8 cellular contexts compared by ENCODE assay signal in genomic region chr17:28598389-28598788, GRCh38. TPM values are rescaled to one million over a fixed set of nuclear protein-coding genes. Genes with fewer than 3 reads are reported as not detected.
DNase-seq lines count a peak whose midpoint lies in the region; ATAC-seq and TF ChIP-seq lines count a peak whose summit lies in the region.

No MANE protein-coding gene starts in this region.

- H3K27me3 Mint-ChIP-seq in CD14-positive monocyte (ENCODE audit: low read depth in 3 of 3): peaks cover 0 to 3% (median 0%) of the 10 kb centered on the region in 3 donors

- in situ Hi-C loops in astrocyte of the cerebellum (cut with HindIII; ENCODE audit: low sequenced_read_pairs): no loop called here

- H3K4me3 ChIP-seq in astrocyte of the cerebellum (ENCODE audit: low read depth, low read length) (peak overlapping the region; percentile 75), mononuclear cell (ENCODE audit: low read length) (peak overlapping the region; percentile 64)

- peak overlapping the region; percentile 91 to 94 for H3K4me3 Mint-ChIP-seq in CD14-positive monocyte

- H3K27ac Mint-ChIP-seq in CD14-positive monocyte: peak overlapping the region; percentile 96 to 99 (median 97)

- H3K4me1 Mint-ChIP-seq in CD14-positive monocyte: peaks cover 26% of the 10 kb centered on the region

- intact Hi-C loops in CD14-positive monocyte (cut with micrococcal nuclease): no loop called here

- H3K27me3 ChIP-seq in mononuclear cell (ENCODE audit: insufficient read depth, low read length): no peaks in the 10 kb centered on the region

- DNase-seq in CD14-positive monocyte (ENCODE audit: low spot score) (no peak), astrocyte of the cerebellum (ENCODE audit: low read depth) (no peak), retina (no peak), epidermal melanocyte (ENCODE audit: insufficient read length, low spot score) (no peak), COLO829 (ENCODE audit: low spot score) (no peak), HK-2 (ENCODE audit: unreplicated experiment) (no peak)

- peaks cover 3 to 11% of the 10 kb centered on the region in 2 donors for H3K36me3 Mint-ChIP-seq in CD14-positive monocyte

- H3K9me3 Mint-ChIP-seq in CD14-positive monocyte: peaks cover 0 to 2% (median 0%) of the 10 kb centered on the region in 7 donors

- ATAC-seq in HG03135 (IDR thresholded peaks at IDR 0.05; ENCODE audit: unreplicated experiment): peak; percentile 4

- TF ChIP-seq CTCF in CD14-positive monocyte (IDR thresholded peaks at IDR 0.05): no peak
- TF ChIP-seq CTCF in astrocyte of the cerebellum (IDR thresholded peaks at IDR 0.05; ENCODE audit: low read depth, low read length, missing control alignments): no peak

- no peaks in the 10 kb centered on the region for H3K9me3 ChIP-seq in mononuclear cell (ENCODE audit: low read depth, low read length)

- peaks cover 21% of the 10 kb centered on the region for H3K4me1 ChIP-seq in mononuclear cell (ENCODE audit: insufficient read depth, low read length)

RNA-seq across cellular contexts. Expression of gene SPAG5, which starts 0.4 kb away (rescaled TPM):
- polyA plus RNA-seq in CD14-positive monocyte: not detected
- total RNA-seq in mononuclear cell: 9.6 TPM

RNA-seq across cellular contexts. Expression of gene RSKR, which starts 15.6 kb away (rescaled TPM):
- not detected for polyA plus RNA-seq in CD14-positive monocyte
- 4.9 TPM for total RNA-seq in mononuclear cell

RNA-seq across cellular contexts. Expression of gene ALDOC, which starts 21.7 kb away (rescaled TPM):
- 10 to 100 TPM in 1 of 2 donors, 1 to 10 TPM in 1; 7.1 to 10.6 TPM for polyA plus RNA-seq in CD14-positive monocyte
- 17.8 TPM for total RNA-seq in mononuclear cell

RNA-seq across cellular contexts. Expression of gene PIGS, which starts 27.1 kb away (rescaled TPM):
- 10 to 100 TPM; 84.9 to 87.5 TPM for polyA plus RNA-seq in CD14-positive monocyte
- total RNA-seq in mononuclear cell: 43.2 TPM

RNA-seq across cellular contexts. Expression of gene UNC119, which starts 46.0 kb away (rescaled TPM):
- 10 to 100 TPM; 77.5 to 80.2 TPM for polyA plus RNA-seq in CD14-positive monocyte
- 52.3 TPM for total RNA-seq in mononuclear cell
